ENCODE assay signal across 1 cellular context in the genomic region with DNA sequence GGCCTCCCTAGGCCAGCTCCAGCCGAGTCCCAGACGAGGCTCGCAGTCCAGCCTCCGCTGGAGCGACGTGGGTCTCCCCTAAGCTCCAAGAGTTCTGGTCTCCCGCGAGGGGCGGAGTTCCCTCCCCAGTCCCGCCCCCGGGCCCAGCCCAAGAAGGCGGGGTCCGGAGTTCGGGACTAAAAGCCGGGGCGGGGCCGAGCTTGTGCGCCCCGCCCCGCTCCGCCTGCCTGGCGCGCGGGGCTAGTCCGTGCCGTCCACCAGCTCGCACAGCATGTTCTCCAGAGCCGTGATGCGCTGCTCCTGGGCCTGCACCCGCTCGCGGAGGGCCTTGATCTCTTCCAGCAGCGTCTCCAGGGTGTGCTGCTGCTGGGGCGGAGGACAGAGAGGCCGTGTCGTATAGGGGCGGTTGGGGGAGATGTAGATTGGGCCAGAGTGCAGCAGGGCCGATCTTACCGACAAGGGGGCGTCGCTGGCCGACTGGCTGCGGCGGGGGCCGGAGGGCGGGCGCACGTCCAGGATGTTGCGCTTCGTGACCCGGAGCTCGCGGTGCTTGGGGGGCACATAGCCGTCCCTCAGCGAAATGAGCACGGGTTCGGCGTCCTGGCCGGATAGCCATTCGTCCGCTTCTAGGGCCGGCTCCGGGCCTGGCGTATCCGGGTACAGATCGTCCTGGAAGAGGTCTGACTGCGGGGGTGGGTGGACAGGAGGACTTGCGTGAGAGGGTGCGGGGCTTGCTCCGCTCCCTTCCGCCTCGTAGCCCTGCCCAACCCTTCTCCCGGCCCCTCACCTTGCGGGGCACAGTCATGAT.
TF ChIP-seq lines count a peak whose summit lies in the region.

No MANE protein-coding gene starts in this region.

TF ChIP-seq in A549, 52 proteins besides CTCF, POLR2A, EP300 and RAD21 (continued from another document):
- TF ChIP-seq, protein P1, sequence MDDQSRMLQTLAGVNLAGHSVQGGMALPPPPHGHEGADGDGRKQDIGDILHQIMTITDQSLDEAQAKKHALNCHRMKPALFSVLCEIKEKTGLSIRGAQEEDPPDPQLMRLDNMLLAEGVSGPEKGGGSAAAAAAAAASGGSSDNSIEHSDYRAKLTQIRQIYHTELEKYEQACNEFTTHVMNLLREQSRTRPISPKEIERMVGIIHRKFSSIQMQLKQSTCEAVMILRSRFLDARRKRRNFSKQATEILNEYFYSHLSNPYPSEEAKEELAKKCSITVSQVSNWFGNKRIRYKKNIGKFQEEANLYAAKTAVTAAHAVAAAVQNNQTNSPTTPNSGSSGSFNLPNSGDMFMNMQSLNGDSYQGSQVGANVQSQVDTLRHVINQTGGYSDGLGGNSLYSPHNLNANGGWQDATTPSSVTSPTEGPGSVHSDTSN (IDR thresholded peaks at IDR 0.05): no peak
- TF ChIP-seq, protein P2, sequence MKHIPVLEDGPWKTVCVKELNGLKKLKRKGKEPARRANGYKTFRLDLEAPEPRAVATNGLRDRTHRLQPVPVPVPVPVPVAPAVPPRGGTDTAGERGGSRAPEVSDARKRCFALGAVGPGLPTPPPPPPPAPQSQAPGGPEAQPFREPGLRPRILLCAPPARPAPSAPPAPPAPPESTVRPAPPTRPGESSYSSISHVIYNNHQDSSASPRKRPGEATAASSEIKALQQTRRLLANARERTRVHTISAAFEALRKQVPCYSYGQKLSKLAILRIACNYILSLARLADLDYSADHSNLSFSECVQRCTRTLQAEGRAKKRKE (CRISPR knock-in tag; IDR thresholded peaks at IDR 0.05; ENCODE audit: low read depth): no peak
- TF ChIP-seq KDM1A (IDR thresholded peaks at IDR 0.05; ENCODE audit: low read depth): no peak
